ENCODE assay signal across 1 cellular context in the genomic region with DNA sequence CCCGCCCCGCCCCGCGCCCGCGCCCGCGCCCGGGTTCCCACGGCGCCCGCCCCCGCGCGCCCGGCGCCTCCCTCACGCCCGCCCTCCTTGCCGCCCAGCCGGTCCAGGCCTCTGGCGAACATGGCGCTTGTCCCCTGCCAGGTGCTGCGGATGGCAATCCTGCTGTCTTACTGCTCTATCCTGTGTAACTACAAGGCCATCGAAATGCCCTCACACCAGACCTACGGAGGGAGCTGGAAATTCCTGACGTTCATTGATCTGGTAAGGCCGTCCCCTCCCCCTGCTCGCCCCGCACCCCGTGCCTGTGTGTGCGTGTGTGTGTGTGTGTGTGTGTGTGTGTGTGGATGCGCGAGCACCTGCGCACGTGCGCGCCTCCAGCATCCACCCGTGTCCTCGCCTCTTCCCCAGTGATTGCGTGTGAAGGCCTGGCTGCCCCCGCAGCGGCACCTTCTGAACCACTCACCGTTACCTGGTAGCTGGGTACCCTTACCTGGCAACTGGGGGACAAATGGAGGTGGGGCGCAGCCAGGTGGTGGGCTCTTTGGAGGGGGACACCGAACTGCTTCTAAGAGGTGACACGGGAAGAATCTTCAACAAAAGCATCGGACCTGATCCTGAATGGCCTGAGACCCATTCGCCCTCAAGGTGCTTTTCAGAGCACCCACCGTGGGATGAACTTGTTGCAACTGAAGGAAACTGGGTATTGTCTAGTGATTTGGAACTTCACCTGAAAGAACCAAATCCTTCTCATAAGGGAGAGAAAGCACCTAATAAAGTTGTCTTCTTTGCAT.
TF ChIP-seq lines count a peak whose summit lies in the region.

Gene AIG1 (plus strand): TSS at position 84 of the 791 bp plus-strand sequence. CDS start 37 bp downstream, at position 121.

TF ChIP-seq in HepG2, 621 proteins besides CTCF, POLR2A, EP300 and RAD21 (continued from another document and continues in another):
- TF ChIP-seq, protein P1, sequence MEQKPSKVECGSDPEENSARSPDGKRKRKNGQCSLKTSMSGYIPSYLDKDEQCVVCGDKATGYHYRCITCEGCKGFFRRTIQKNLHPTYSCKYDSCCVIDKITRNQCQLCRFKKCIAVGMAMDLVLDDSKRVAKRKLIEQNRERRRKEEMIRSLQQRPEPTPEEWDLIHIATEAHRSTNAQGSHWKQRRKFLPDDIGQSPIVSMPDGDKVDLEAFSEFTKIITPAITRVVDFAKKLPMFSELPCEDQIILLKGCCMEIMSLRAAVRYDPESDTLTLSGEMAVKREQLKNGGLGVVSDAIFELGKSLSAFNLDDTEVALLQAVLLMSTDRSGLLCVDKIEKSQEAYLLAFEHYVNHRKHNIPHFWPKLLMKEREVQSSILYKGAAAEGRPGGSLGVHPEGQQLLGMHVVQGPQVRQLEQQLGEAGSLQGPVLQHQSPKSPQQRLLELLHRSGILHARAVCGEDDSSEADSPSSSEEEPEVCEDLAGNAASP (CRISPR knock-in tag; IDR thresholded peaks at IDR 0.05; ENCODE audit: borderline replicate concordance), result no peak
- no peak for TF ChIP-seq SUZ12 (IDR thresholded peaks at IDR 0.05; ENCODE audit: low read depth, low read length)
- no peak for TF ChIP-seq ZNF616 (CRISPR knock-in tag; IDR thresholded peaks at IDR 0.05; ENCODE audit: low read depth)
- TF ChIP-seq NR3C1 (CRISPR knock-in tag; IDR thresholded peaks at IDR 0.05), result no peak
- TF ChIP-seq ZNF264 (CRISPR knock-in tag; IDR thresholded peaks at IDR 0.05), result no peak
- TF ChIP-seq NFRKB (IDR thresholded peaks at IDR 0.05), result peak; percentile 45; the same call in 1 of the 2 replicates
- no peak for TF ChIP-seq FIP1L1 (IDR thresholded peaks at IDR 0.05; ENCODE audit: borderline replicate concordance, insufficient read depth, low read depth, low read length)
- TF ChIP-seq, protein P2, sequence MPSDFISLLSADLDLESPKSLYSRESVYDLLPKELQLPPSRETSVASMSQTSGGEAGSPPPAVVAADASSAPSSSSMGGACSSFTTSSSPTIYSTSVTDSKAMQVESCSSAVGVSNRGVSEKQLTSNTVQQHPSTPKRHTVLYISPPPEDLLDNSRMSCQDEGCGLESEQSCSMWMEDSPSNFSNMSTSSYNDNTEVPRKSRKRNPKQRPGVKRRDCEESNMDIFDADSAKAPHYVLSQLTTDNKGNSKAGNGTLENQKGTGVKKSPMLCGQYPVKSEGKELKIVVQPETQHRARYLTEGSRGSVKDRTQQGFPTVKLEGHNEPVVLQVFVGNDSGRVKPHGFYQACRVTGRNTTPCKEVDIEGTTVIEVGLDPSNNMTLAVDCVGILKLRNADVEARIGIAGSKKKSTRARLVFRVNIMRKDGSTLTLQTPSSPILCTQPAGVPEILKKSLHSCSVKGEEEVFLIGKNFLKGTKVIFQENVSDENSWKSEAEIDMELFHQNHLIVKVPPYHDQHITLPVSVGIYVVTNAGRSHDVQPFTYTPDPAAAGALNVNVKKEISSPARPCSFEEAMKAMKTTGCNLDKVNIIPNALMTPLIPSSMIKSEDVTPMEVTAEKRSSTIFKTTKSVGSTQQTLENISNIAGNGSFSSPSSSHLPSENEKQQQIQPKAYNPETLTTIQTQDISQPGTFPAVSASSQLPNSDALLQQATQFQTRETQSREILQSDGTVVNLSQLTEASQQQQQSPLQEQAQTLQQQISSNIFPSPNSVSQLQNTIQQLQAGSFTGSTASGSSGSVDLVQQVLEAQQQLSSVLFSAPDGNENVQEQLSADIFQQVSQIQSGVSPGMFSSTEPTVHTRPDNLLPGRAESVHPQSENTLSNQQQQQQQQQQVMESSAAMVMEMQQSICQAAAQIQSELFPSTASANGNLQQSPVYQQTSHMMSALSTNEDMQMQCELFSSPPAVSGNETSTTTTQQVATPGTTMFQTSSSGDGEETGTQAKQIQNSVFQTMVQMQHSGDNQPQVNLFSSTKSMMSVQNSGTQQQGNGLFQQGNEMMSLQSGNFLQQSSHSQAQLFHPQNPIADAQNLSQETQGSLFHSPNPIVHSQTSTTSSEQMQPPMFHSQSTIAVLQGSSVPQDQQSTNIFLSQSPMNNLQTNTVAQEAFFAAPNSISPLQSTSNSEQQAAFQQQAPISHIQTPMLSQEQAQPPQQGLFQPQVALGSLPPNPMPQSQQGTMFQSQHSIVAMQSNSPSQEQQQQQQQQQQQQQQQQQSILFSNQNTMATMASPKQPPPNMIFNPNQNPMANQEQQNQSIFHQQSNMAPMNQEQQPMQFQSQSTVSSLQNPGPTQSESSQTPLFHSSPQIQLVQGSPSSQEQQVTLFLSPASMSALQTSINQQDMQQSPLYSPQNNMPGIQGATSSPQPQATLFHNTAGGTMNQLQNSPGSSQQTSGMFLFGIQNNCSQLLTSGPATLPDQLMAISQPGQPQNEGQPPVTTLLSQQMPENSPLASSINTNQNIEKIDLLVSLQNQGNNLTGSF (CRISPR knock-in tag; IDR thresholded peaks at IDR 0.05), result no peak
- TF ChIP-seq ZNF563 (CRISPR knock-in tag; IDR thresholded peaks at IDR 0.05), result peak; percentile 89; the same call in 1 of the 2 replicates
- TF ChIP-seq, protein P3, sequence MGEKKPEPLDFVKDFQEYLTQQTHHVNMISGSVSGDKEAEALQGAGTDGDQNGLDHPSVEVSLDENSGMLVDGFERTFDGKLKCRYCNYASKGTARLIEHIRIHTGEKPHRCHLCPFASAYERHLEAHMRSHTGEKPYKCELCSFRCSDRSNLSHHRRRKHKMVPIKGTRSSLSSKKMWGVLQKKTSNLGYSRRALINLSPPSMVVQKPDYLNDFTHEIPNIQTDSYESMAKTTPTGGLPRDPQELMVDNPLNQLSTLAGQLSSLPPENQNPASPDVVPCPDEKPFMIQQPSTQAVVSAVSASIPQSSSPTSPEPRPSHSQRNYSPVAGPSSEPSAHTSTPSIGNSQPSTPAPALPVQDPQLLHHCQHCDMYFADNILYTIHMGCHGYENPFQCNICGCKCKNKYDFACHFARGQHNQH (CRISPR knock-in tag; IDR thresholded peaks at IDR 0.05), result no peak; the same call in 1 of the 2 replicates
- TF ChIP-seq, protein P4, sequence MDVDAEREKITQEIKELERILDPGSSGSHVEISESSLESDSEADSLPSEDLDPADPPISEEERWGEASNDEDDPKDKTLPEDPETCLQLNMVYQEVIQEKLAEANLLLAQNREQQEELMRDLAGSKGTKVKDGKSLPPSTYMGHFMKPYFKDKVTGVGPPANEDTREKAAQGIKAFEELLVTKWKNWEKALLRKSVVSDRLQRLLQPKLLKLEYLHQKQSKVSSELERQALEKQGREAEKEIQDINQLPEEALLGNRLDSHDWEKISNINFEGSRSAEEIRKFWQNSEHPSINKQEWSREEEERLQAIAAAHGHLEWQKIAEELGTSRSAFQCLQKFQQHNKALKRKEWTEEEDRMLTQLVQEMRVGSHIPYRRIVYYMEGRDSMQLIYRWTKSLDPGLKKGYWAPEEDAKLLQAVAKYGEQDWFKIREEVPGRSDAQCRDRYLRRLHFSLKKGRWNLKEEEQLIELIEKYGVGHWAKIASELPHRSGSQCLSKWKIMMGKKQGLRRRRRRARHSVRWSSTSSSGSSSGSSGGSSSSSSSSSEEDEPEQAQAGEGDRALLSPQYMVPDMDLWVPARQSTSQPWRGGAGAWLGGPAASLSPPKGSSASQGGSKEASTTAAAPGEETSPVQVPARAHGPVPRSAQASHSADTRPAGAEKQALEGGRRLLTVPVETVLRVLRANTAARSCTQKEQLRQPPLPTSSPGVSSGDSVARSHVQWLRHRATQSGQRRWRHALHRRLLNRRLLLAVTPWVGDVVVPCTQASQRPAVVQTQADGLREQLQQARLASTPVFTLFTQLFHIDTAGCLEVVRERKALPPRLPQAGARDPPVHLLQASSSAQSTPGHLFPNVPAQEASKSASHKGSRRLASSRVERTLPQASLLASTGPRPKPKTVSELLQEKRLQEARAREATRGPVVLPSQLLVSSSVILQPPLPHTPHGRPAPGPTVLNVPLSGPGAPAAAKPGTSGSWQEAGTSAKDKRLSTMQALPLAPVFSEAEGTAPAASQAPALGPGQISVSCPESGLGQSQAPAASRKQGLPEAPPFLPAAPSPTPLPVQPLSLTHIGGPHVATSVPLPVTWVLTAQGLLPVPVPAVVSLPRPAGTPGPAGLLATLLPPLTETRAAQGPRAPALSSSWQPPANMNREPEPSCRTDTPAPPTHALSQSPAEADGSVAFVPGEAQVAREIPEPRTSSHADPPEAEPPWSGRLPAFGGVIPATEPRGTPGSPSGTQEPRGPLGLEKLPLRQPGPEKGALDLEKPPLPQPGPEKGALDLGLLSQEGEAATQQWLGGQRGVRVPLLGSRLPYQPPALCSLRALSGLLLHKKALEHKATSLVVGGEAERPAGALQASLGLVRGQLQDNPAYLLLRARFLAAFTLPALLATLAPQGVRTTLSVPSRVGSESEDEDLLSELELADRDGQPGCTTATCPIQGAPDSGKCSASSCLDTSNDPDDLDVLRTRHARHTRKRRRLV (CRISPR knock-in tag; IDR thresholded peaks at IDR 0.05), result no peak
- no peak for TF ChIP-seq ZBTB44 (CRISPR knock-in tag; IDR thresholded peaks at IDR 0.05)
- TF ChIP-seq MATR3 (CRISPR knock-in tag; IDR thresholded peaks at IDR 0.05), result no peak
- TF ChIP-seq AHR (CRISPR knock-in tag; IDR thresholded peaks at IDR 0.05), result peak; percentile 81; the same call in 1 of the 2 replicates
- no peak for TF ChIP-seq PRDM10 (CRISPR knock-in tag; IDR thresholded peaks at IDR 0.05; ENCODE audit: low read depth)
- no peak for TF ChIP-seq ZNF549 (CRISPR knock-in tag; IDR thresholded peaks at IDR 0.05)
- peak; percentile 89; the same call in 1 of the 2 replicates for TF ChIP-seq TIGD3 (CRISPR knock-in tag; IDR thresholded peaks at IDR 0.05; ENCODE audit: borderline replicate concordance)
- no peak for TF ChIP-seq NFE2L1 (CRISPR knock-in tag; IDR thresholded peaks at IDR 0.05; ENCODE audit: borderline replicate concordance)
- TF ChIP-seq, protein P5, sequence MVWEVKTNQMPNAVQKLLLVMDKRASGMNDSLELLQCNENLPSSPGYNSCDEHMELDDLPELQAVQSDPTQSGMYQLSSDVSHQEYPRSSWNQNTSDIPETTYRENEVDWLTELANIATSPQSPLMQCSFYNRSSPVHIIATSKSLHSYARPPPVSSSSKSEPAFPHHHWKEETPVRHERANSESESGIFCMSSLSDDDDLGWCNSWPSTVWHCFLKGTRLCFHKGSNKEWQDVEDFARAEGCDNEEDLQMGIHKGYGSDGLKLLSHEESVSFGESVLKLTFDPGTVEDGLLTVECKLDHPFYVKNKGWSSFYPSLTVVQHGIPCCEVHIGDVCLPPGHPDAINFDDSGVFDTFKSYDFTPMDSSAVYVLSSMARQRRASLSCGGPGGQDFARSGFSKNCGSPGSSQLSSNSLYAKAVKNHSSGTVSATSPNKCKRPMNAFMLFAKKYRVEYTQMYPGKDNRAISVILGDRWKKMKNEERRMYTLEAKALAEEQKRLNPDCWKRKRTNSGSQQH (CRISPR knock-in tag; IDR thresholded peaks at IDR 0.05; ENCODE audit: low read depth), result no peak; the same call in 1 of the 2 replicates
- TF ChIP-seq MXD3 (CRISPR knock-in tag; IDR thresholded peaks at IDR 0.05), result peak; percentile 31
- TF ChIP-seq THAP7 (CRISPR knock-in tag; IDR thresholded peaks at IDR 0.05), result no peak
- no peak for TF ChIP-seq ZSCAN30 (CRISPR knock-in tag; IDR thresholded peaks at IDR 0.05)
